ENCODE assay signal across 1 cellular context in genomic region chr16:30670072-30670824, GRCh38.
TF ChIP-seq lines count a peak whose summit lies in the region.

No MANE protein-coding gene starts in this region.

TF ChIP-seq in SK-N-SH treated with all-trans-retinoic acid at 6 μM for 48 hours, 23 proteins besides CTCF, POLR2A, EP300 and RAD21 (continued from another document):
- no peak for TF ChIP-seq TSHZ2 (CRISPR knock-in tag; IDR thresholded peaks at IDR 0.05)
- no peak for TF ChIP-seq ESRRG (CRISPR knock-in tag; IDR thresholded peaks at IDR 0.05)
- no peak for TF ChIP-seq CSRNP3 (CRISPR knock-in tag; IDR thresholded peaks at IDR 0.05)
- no peak for TF ChIP-seq RARB (CRISPR knock-in tag; IDR thresholded peaks at IDR 0.05)
- TF ChIP-seq, protein P1, sequence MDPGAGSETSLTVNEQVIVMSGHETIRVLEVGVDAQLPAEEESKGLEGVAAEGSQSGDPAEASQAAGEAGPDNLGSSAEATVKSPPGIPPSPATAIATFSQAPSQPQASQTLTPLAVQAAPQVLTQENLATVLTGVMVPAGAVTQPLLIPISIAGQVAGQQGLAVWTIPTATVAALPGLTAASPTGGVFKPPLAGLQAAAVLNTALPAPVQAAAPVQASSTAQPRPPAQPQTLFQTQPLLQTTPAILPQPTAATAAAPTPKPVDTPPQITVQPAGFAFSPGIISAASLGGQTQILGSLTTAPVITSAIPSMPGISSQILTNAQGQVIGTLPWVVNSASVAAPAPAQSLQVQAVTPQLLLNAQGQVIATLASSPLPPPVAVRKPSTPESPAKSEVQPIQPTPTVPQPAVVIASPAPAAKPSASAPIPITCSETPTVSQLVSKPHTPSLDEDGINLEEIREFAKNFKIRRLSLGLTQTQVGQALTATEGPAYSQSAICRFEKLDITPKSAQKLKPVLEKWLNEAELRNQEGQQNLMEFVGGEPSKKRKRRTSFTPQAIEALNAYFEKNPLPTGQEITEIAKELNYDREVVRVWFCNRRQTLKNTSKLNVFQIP (CRISPR knock-in tag; IDR thresholded peaks at IDR 0.05; ENCODE audit: borderline replicate concordance, low read depth), result no peak
TF ChIP-seq in SK-N-SH treated with all-trans-retinoic acid at 6 μM for 48 hours: peak in this region for 0.
